33 cellular contexts compared by ENCODE assay signal in the genomic region with DNA sequence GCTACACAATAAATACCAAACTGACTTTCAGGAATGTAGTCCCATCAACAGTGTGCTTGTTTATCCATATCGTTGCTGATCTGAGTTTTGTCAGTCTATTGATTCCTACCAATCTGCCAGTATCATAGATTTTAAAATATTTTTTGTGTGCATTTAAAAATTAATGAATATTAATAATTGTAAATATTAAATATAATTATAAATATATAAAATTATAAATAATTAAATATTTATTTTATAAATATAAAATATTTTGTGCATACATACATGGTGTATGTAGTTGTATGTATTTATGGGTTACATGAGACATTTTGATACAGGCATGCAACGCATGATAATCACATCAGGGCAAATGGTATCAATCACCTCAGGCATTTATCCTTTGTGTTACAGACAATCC.
"Had no signal": no experiment of that assay in that cellular context is flagged by ENCODE, and none has a peak within 500 bp of the region (broad histone marks: within the 10 kb centered on the region; RNA-seq: fewer than 3 reads in every experiment).

No MANE protein-coding gene starts in this region.

- DNase-seq: activated B cell treated with CpG ODN at 0.5 μM for 24 hours; activated CD4-positive, alpha-beta memory T cell treated with anti-CD3 and anti-CD28 coated beads for 36 hours; activated CD4-positive, alpha-beta T cell treated with anti-CD3 and anti-CD28 coated beads for 4 hours; activated CD4-positive, alpha-beta T cell treated with anti-CD3 and anti-CD28 coated beads, Interleukin-2, amount 50 U/mL, for 1 hour; activated CD4-positive, CD25-positive, alpha-beta regulatory T cell treated with anti-CD3 and anti-CD28 coated beads, Interleukin-2, amount 50 U/mL, for 72 hours; activated CD8-positive, alpha-beta memory T cell treated with anti-CD3 and anti-CD28 coated beads, Interleukin-2, amount 50 U/mL, for 4 hours; activated gamma-delta T cell treated with Interleukin-2 at 50 U/mL for 16 hours; activated naive CD4-positive, alpha-beta T cell treated with anti-CD3 and anti-CD28 coated beads for 36 hours; activated naive CD8-positive, alpha-beta T cell treated with anti-CD3 and anti-CD28 coated beads, Interleukin-2, amount 50 U/mL, for 24 hours; activated T-cell treated with anti-CD3 and anti-CD28 coated beads for 4 hours; activated T-cell treated with anti-CD3 and anti-CD28 coated beads, Interleukin-2, amount 50 U/mL, for 4 hours; anterior cingulate cortex; MM.1S; MV-4-11; NCI-H1092; NCI-H1436 treated with DMSO at 0.1 percent for 48 hours; NCI-H1694 treated with DMSO at 0.1 percent for 48 hours; NCI-H2029; NCI-H510A; NCI-H526; NCI-H748 treated with DMSO at 0.1 percent for 48 hours; NK-92 treated with Interleukin-12 subunit alpha and Interleukin-12 subunit beta, amount 100 ng/mL, for 24 hours; PC-3; Peyer's patch; SIG-M5; SW 1271; T-helper 1 cell had no signal

- H3K4me3 Mint-ChIP-seq: activated B cell treated with CpG ODN at 0.5 μM for 24 hours; activated CD4-positive, alpha-beta memory T cell treated with anti-CD3 and anti-CD28 coated beads for 36 hours; activated naive CD4-positive, alpha-beta T cell treated with anti-CD3 and anti-CD28 coated beads for 36 hours; activated naive CD8-positive, alpha-beta T cell treated with anti-CD3 and anti-CD28 coated beads, Interleukin-2, amount 50 U/mL, for 24 hours; activated T-cell treated with anti-CD3 and anti-CD28 coated beads, Interleukin-2, amount 50 U/mL, for 4 hours; activated T-helper 1 cell treated with anti-CD3 and anti-CD28 coated beads, Interleukin-12 subunit alpha, Interleukin-12 subunit beta, Interleukin-2, Interleukin-4 antibody, amounts not matched to agents 30 ng/mL and 10 ng/mL and 1 ng/mL, durations not matched to agents 14 hours and 24 hours and 36 hours; brain; central memory CD8-positive, alpha-beta T cell had no signal

- H3K27ac Mint-ChIP-seq: activated B cell treated with CpG ODN at 0.5 μM for 24 hours; activated CD4-positive, alpha-beta memory T cell treated with anti-CD3 and anti-CD28 coated beads for 36 hours; activated naive CD4-positive, alpha-beta T cell treated with anti-CD3 and anti-CD28 coated beads for 36 hours; activated naive CD4-positive, alpha-beta T cell treated with anti-CD3 and anti-CD28 coated beads, Interleukin-2, amount 50 U/mL, for 72 hours; activated naive CD8-positive, alpha-beta T cell treated with anti-CD3 and anti-CD28 coated beads, Interleukin-2, amount 50 U/mL, for 24 hours; activated T-helper 1 cell treated with anti-CD3 and anti-CD28 coated beads, Interleukin-12 subunit alpha, Interleukin-12 subunit beta, Interleukin-2, Interleukin-4 antibody, amounts not matched to agents 30 ng/mL and 10 ng/mL and 1 ng/mL, durations not matched to agents 14 hours and 24 hours and 36 hours had no signal

- H3K4me1 ChIP-seq: Peyer's patch had no signal

- H3K27me3 Mint-ChIP-seq: activated B cell treated with CpG ODN at 0.5 μM for 24 hours; activated CD4-positive, alpha-beta memory T cell treated with anti-CD3 and anti-CD28 coated beads for 36 hours; activated naive CD8-positive, alpha-beta T cell treated with anti-CD3 and anti-CD28 coated beads, Interleukin-2, amount 50 U/mL, for 24 hours; brain; central memory CD8-positive, alpha-beta T cell had no signal

- H3K27me3 ChIP-seq: Peyer's patch had no signal

- H3K9me3 Mint-ChIP-seq: activated B cell treated with CpG ODN at 0.5 μM for 24 hours; activated CD4-positive, alpha-beta memory T cell treated with anti-CD3 and anti-CD28 coated beads for 36 hours; activated naive CD4-positive, alpha-beta T cell treated with anti-CD3 and anti-CD28 coated beads for 36 hours; activated naive CD4-positive, alpha-beta T cell treated with anti-CD3 and anti-CD28 coated beads, Interleukin-2, amount 50 U/mL, for 72 hours; activated naive CD8-positive, alpha-beta T cell treated with anti-CD3 and anti-CD28 coated beads, Interleukin-2, amount 50 U/mL, for 24 hours; activated T-cell treated with anti-CD3 and anti-CD28 coated beads, Interleukin-2, amount 50 U/mL, for 4 hours; activated T-helper 1 cell treated with anti-CD3 and anti-CD28 coated beads, Interleukin-12 subunit alpha, Interleukin-12 subunit beta, Interleukin-2, Interleukin-4 antibody, amounts not matched to agents 30 ng/mL and 10 ng/mL and 1 ng/mL, durations not matched to agents 14 hours and 24 hours and 36 hours; central memory CD8-positive, alpha-beta T cell had no signal

- H3K9me3 ChIP-seq: Peyer's patch had no signal

- H3K4me1 Mint-ChIP-seq: activated B cell treated with CpG ODN at 0.5 μM for 24 hours; activated naive CD8-positive, alpha-beta T cell treated with anti-CD3 and anti-CD28 coated beads, Interleukin-2, amount 50 U/mL, for 24 hours; brain had no signal

- H3K27ac ChIP-seq: KMS-11, Peyer's patch, RWPE1 had no signal

- H3K4me3 ChIP-seq: Peyer's patch had no signal
